8 cellular contexts compared by ENCODE assay signal in the genomic region with DNA sequence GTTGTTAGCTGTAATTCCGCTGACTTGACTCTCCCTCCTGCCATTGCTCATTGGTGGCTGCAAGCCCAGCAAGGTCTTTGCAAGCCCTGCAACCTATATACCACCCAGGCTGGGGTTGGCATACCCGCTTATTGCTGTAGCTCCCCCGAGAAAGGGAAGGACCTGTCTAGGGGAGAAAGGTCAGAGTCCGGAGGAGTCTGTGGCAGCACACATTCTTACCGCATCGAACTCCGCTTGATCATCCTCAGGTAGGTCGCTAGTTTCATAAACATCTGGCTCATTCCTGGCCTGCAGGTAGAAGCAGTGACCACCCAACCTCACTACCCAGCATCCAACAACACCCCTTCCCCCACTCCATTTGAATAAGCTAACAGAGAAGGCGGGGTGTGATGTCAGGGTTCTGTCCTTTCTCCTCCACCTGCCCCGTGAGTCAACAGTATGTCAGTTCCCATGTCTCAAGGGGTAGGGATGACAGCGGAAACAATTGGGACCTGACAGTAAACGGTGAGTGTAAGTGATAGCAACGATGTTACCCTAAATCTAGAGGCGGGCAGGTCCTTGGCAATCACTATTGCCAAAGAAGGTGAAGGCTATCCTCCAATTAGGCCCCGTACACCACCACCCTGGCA. TPM values are rescaled to one million over a fixed set of nuclear protein-coding genes. Genes with fewer than 3 reads are reported as not detected.
DNase-seq lines count a peak whose midpoint lies in the region; ATAC-seq and TF ChIP-seq lines count a peak whose summit lies in the region.

No MANE protein-coding gene starts in this region.

- intact Hi-C loops in natural killer cell (cut with micrococcal nuclease), result no loop called here

- no peaks in the 10 kb centered on the region for H3K36me3 Mint-ChIP-seq in natural killer cell

- DNase-seq in Jurkat, Clone E6-1 (ENCODE audit: low read depth, low spot score), result no peak
- DNase-seq in choroid plexus epithelial cell (ENCODE audit: low read depth), result no peak
- no peak for DNase-seq in natural killer cell
- DNase-seq in stimulated activated naive CD4-positive, alpha-beta T cell (lab: John Stamatoyannopoulos, UW), result no peak
- no peak for DNase-seq in COLO829 (ENCODE audit: low spot score)
- DNase-seq in DMS79 (lab: John Stamatoyannopoulos, UW), result no peak

- no peak for TF ChIP-seq CTCF in C4-2B (conservative IDR thresholded peaks at IDR 0.05)
- no peak for TF ChIP-seq CTCF in choroid plexus epithelial cell (conservative IDR thresholded peaks at IDR 0.05; ENCODE audit: low read depth, low read length)
- TF ChIP-seq CTCF in natural killer cell (IDR thresholded peaks at IDR 0.05), result no peak

- peak overlapping the region; percentile 88 for H3K27ac ChIP-seq in C4-2B

- no peaks in the 10 kb centered on the region for H3K9me3 Mint-ChIP-seq in natural killer cell

- ATAC-seq in natural killer cell, result no peak
- ATAC-seq in GM19035 (IDR thresholded peaks at IDR 0.05; ENCODE audit: unreplicated experiment), result no peak

- peaks cover 27 to 47% of the 10 kb centered on the region in 2 donors for H3K4me1 Mint-ChIP-seq in natural killer cell

- peak overlapping the region; percentile 87 for H3K4me3 ChIP-seq in Jurkat, Clone E6-1 (ENCODE audit: low read length)
- peak overlapping the region; percentile 91 for H3K4me3 ChIP-seq in choroid plexus epithelial cell (ENCODE audit: low read depth, low read length)

- H3K27ac Mint-ChIP-seq in natural killer cell, result peak overlapping the region; percentile 86 to 95

- peak overlapping the region; percentile 90 for H3K4me3 Mint-ChIP-seq in natural killer cell

- H3K27me3 Mint-ChIP-seq in natural killer cell (ENCODE audit: low read depth in 2 of 2), result peaks cover 6 to 21% of the 10 kb centered on the region in 2 donors

RNA-seq across cellular contexts. Expression of a gene that starts 1.1 kb away (rescaled TPM):
- polyA plus RNA-seq in Jurkat, Clone E6-1 (2012; ENCODE audit: insufficient read depth, insufficient read length), result 171 TPM
- 10 to 100 TPM; 65.5 to 76.5 (median 71.8) TPM for total RNA-seq in natural killer cell

RNA-seq across cellular contexts. Expression of a gene that starts 3.9 kb away (rescaled TPM):
- polyA plus RNA-seq in Jurkat, Clone E6-1 (2012; ENCODE audit: insufficient read depth, insufficient read length), result 5.4 TPM
- under 1 TPM; 0.09 to 0.40 (median 0.16) TPM for total RNA-seq in natural killer cell

RNA-seq across cellular contexts. Expression of a gene that starts 23.3 kb away (rescaled TPM):
- 45.7 TPM for polyA plus RNA-seq in Jurkat, Clone E6-1 (2012; ENCODE audit: insufficient read depth, insufficient read length)
- 100 to 1,000 TPM; 130 to 142 (median 139) TPM for total RNA-seq in natural killer cell

RNA-seq across cellular contexts. Expression of a gene that starts 25.6 kb away (rescaled TPM):
- polyA plus RNA-seq in Jurkat, Clone E6-1 (2012; ENCODE audit: insufficient read depth, insufficient read length), result 15.4 TPM
- total RNA-seq in natural killer cell, result 100 to 1,000 TPM; 117 to 318 (median 182) TPM

RNA-seq across cellular contexts. Expression of a gene that starts 45.1 kb away (rescaled TPM):
- polyA plus RNA-seq in Jurkat, Clone E6-1 (2012; ENCODE audit: insufficient read depth, insufficient read length), result 10.1 TPM
- total RNA-seq in natural killer cell, result 10 to 100 TPM; 41.0 to 62.9 (median 52.0) TPM
